8 cellular contexts compared by ENCODE assay signal in genomic region chr5:35924950-35925722, GRCh38. TPM values are rescaled to one million over a fixed set of nuclear protein-coding genes. Genes with fewer than 3 reads are reported as not detected.
DNase-seq lines count a peak whose midpoint lies in the region; ATAC-seq, FAIRE-seq and TF ChIP-seq lines count a peak whose summit lies in the region.

No MANE protein-coding gene starts in this region.

- FAIRE-seq in HepG2 (lab: Jason Lieb, UNC) = peak; percentile 58

- in situ Hi-C loops in HepG2 (cut with HindIII; ENCODE audit: extremely low pct_ligation_motif_present, low pct_unique_long_range_greater_than_20kb) = loop anchor here (5.0 to 10.0 kb wide), 2 partner anchors 150 to 273 kb away; no protein-coding TSS in a partner anchor

- no peak for TF ChIP-seq POLR2A in HepG2 (IDR thresholded peaks at IDR 0.05; ENCODE audit: insufficient read depth in 1 of 2, low read depth in 2 of 2, low read length in 2 of 2)

- CTCF ChIA-PET in HepG2 (lab: Yijun Ruan, JAX; ENCODE audit: low intra/inter-chr PET ratio, low total read pairs) = interaction anchor here (1.9 to 3.3 kb wide), 2 partner anchors 147 to 307 kb away, joined by 10 to 38 read pairs; partner anchors contain the start of gene SPEF2

- H3K27ac ChIP-seq in HepG2 (ENCODE audit: extremely low read length, insufficient read depth, low read length) = no peak overlapping the region

- POLR2A ChIA-PET in HepG2 (lab: Yijun Ruan, JAX) = interaction anchor here (1.1 kb wide), 1 partner anchor 274 kb away, joined by 3 read pairs; no protein-coding TSS in a partner anchor

- H3K4me3 ChIP-seq in HepG2 (replicated peaks in 1 of 3; ENCODE audit: insufficient read depth in 1 of 3, low read depth in 2 of 3, low read length in 3 of 3) = no peak overlapping the region

- TF ChIP-seq EP300 in HepG2 (IDR thresholded peaks at IDR 0.05; ENCODE audit: low read depth in 2 of 2, low read length in 2 of 2) (no peak), HepG2 (CRISPR knock-in tag; IDR thresholded peaks at IDR 0.05; ENCODE audit: borderline replicate concordance) (no peak)

- no peaks in the 10 kb centered on the region for H3K9me3 ChIP-seq in HepG2 (ENCODE audit: low read length)

- no peak overlapping the region for H3K4me2 ChIP-seq in HepG2 (ENCODE audit: low read depth, low read length)

- TF ChIP-seq RAD21 in HepG2 (CRISPR knock-in tag; IDR thresholded peaks at IDR 0.05) = peak; percentile 41; the same call in 1 of the 2 replicates

- intact Hi-C loops in HepG2 (cut with micrococcal nuclease; ENCODE audit: unreplicated experiment) = loop anchor here (5.0 kb wide), 2 partner anchors 698 to 838 kb away; no protein-coding TSS in a partner anchor

- H3K27me3 ChIP-seq in HepG2 (ENCODE audit: control insufficient read depth in 1 of 2, insufficient read depth in 2 of 2, low read length in 2 of 2) = no peaks in the 10 kb centered on the region; a peak in 1 of 5 replicates

- H4K20me1 ChIP-seq in HepG2 (ENCODE audit: insufficient read depth, low read length) = no peaks in the 10 kb centered on the region

- no peaks in the 10 kb centered on the region for H3K79me2 ChIP-seq in HepG2 (ENCODE audit: insufficient read depth, low read length)

- peak; percentile 87 for TF ChIP-seq CTCF in HepG2 (CRISPR knock-in tag; IDR thresholded peaks at IDR 0.05)

- no peak overlapping the region for H3K9ac ChIP-seq in HepG2 (ENCODE audit: insufficient read depth, low read depth, low read length)

- H2AFZ ChIP-seq in HepG2 (ENCODE audit: low read length) = no peak overlapping the region

- no TSS peak for BruUV-seq in HepG2 (replicated peaks; lab: Mats Ljungman, UMichigan)

- DNase-seq in Daoy (ENCODE audit: low read depth) (peak; percentile 78), GOT3 (lab: John Stamatoyannopoulos, UW) (peak; percentile 22), NCI-H2081 treated with DMSO at 0.1 percent for 48 hours (lab: John Stamatoyannopoulos, UW) (peak; percentile 24), cerebellum (ENCODE audit: low spot score) (peak; percentile 8), HepG2 (ENCODE audit: low spot score) (no peak)
- peak; percentile 87 to 88 for DNase-seq in activated CD4-positive, alpha-beta T cell treated with anti-CD3 and anti-CD28 coated beads for 4 hours
- peak; percentile 71 to 81 (median 79) for DNase-seq in stimulated activated CD4-positive, alpha-beta T cell treated with anti-CD3 and anti-CD28 coated beads, TNF-alpha, amount 100 ng/mL, for 4 hours (ENCODE audit: low read depth in 3 of 3)

- H3K36me3 ChIP-seq in HepG2 (replicated peaks in 1 of 2; ENCODE audit: control insufficient read depth in 1 of 2, insufficient read depth in 2 of 2, low read length in 2 of 2) = no peaks in the 10 kb centered on the region

- H3K4me1 ChIP-seq in HepG2 (ENCODE audit: insufficient read depth, low read length) = no peaks in the 10 kb centered on the region

- WGBS in HepG2 (ENCODE audit: low lambda C conversion rate) = 24% methylated on average over 8 of the region's 21 CpGs

- peak; percentile 95 for ATAC-seq in HepG2
- no peak for ATAC-seq in HG03175 (IDR thresholded peaks at IDR 0.05; ENCODE audit: unreplicated experiment)

TF ChIP-seq in HepG2, 621 proteins besides CTCF, POLR2A, EP300 and RAD21 (continues in another document):
- TF ChIP-seq CREB1 (IDR thresholded peaks at IDR 0.05) (no peak), CREB1 (CRISPR knock-in tag; IDR thresholded peaks at IDR 0.05) (no peak), GABPB1 (CRISPR knock-in tag; IDR thresholded peaks at IDR 0.05) (0 out of 2 replicates have a peak, but pooled peaks have one; percentile 12), ZNF687 (CRISPR knock-in tag; IDR thresholded peaks at IDR 0.05) (peak; percentile 28; the same call in 1 of the 2 replicates), WIZ (CRISPR knock-in tag; IDR thresholded peaks at IDR 0.05) (no peak), STAG1 (CRISPR knock-in tag; IDR thresholded peaks at IDR 0.05) (peak; percentile 79), KLF12 (CRISPR knock-in tag; IDR thresholded peaks at IDR 0.05; ENCODE audit: borderline replicate concordance) (no peak), SMC3 (IDR thresholded peaks at IDR 0.05; ENCODE audit: low read length) (0 out of 2 replicates have a peak, but pooled peaks have one; percentile 17), CENPX (CRISPR knock-in tag; IDR thresholded peaks at IDR 0.05) (no peak), ZNF557 (CRISPR knock-in tag; IDR thresholded peaks at IDR 0.05) (no peak), FOXM1 (CRISPR knock-in tag; IDR thresholded peaks at IDR 0.05) (no peak), ELK4 (CRISPR knock-in tag; IDR thresholded peaks at IDR 0.05; ENCODE audit: borderline replicate concordance) (no peak), CREB3 (CRISPR knock-in tag; IDR thresholded peaks at IDR 0.05) (no peak), CEBPB (IDR thresholded peaks at IDR 0.05; ENCODE audit: borderline replicate concordance, low read depth, low read length) (no peak), FOXO1 (CRISPR knock-in tag; IDR thresholded peaks at IDR 0.05) (no peak), ZNF292 (CRISPR knock-in tag; IDR thresholded peaks at IDR 0.05; ENCODE audit: borderline replicate concordance, low read depth) (no peak), ZBTB7B (CRISPR knock-in tag; IDR thresholded peaks at IDR 0.05) (no peak)

RNA-seq across cellular contexts. Expression of gene CAPSL, which starts 13.3 kb away (rescaled TPM):
- total RNA-seq in Daoy (2014; rRNA removed; shearing (Covaris generic)) = not detected in 2 replicates
- 0.64 TPM for total RNA-seq in cerebellum
- total RNA-seq in HepG2 (2016; rRNA removed; fragmentation: Illumina TruSeq; extraction: Trizol) = not detected in 2 replicates
- total RNA-seq in HepG2 (2016; cell fraction: cytosol; rRNA removed; fragmentation: Illumina TruSeq; extraction: Trizol; ENCODE audit: low read depth) = not detected in 2 replicates
- total RNA-seq in HepG2 (2016; cell fraction: insoluble cytoplasmic fraction; rRNA removed; fragmentation: Illumina TruSeq; extraction: Trizol) = not detected in 2 replicates
- not detected in 2 replicates for total RNA-seq in HepG2 (2016; cell fraction: membrane; rRNA removed; fragmentation: Illumina TruSeq; extraction: Trizol)
- total RNA-seq in HepG2 (2016; cell fraction: nucleus; rRNA removed; fragmentation: Illumina TruSeq; extraction: Trizol) = not detected in 2 replicates
- polyA plus RNA-seq in HepG2 (2011; rRNA removed) = not detected in 2 replicates
- polyA plus RNA-seq in HepG2 (2011; cell fraction: cytosol; rRNA removed) = not detected in 2 replicates
- not detected in 2 replicates for polyA plus RNA-seq in HepG2 (2011; cell fraction: nucleus; rRNA removed)
- polyA plus RNA-seq in HepG2 (2012) = not detected in 2 replicates
- not detected in 2 replicates for polyA plus RNA-seq in HepG2 (2016; cell fraction: cytosol; fragmentation: Illumina TruSeq; extraction: Trizol; ENCODE audit: low read depth)
- not detected in 2 replicates for polyA plus RNA-seq in HepG2 (2016; cell fraction: insoluble cytoplasmic fraction; fragmentation: Illumina TruSeq; extraction: Trizol; ENCODE audit: low read depth)
- polyA plus RNA-seq in HepG2 (2016; cell fraction: membrane; fragmentation: Illumina TruSeq; extraction: Trizol; ENCODE audit: low read depth) = not detected in 2 replicates
- not detected in 2 replicates for polyA plus RNA-seq in HepG2 (2016; cell fraction: nucleus; fragmentation: Illumina TruSeq; extraction: Trizol; ENCODE audit: insufficient read depth, low read depth)
- not detected in 2 replicates for polyA minus RNA-seq in HepG2 (2011; rRNA and poly(A)+ RNA removed; ENCODE audit: low replicate concordance)
- polyA minus RNA-seq in HepG2 (2011; cell fraction: cytosol; rRNA and poly(A)+ RNA removed) = not detected in 2 replicates
- not detected in 2 replicates for polyA minus RNA-seq in HepG2 (2011; cell fraction: nucleus; rRNA and poly(A)+ RNA removed)
